17 cellular contexts compared by ENCODE assay signal in genomic region chr7:20474244-20474643, GRCh38.
DNase-seq lines count a peak whose midpoint lies in the region; ATAC-seq lines count a peak whose summit lies in the region.
"Had no signal": no experiment of that assay in that cellular context is flagged by ENCODE, and none has a peak within 500 bp of the region (broad histone marks: within the 10 kb centered on the region; RNA-seq: fewer than 3 reads in every experiment).

No MANE protein-coding gene starts in this region.

- no peak overlapping the region for H3K4me3 ChIP-seq in SJCRH30
- H3K4me3 ChIP-seq: A549, GM23248, K562, PC-9 had no signal

- H3K36me3 ChIP-seq in SJCRH30: no peaks in the 10 kb centered on the region

- no peaks in the 10 kb centered on the region for H3K27me3 ChIP-seq in SJCRH30

- peaks cover 17% of the 10 kb centered on the region for H3K4me1 ChIP-seq in SJCRH30
- H3K4me1 ChIP-seq: A549 had no signal

- H3K9me3 ChIP-seq in SJCRH30 (replicated peaks): no peaks in the 10 kb centered on the region
- H3K9me3 ChIP-seq: A549 had no signal

- DNase-seq in CD1c-positive myeloid dendritic cell (ENCODE audit: extremely low spot score) (peak; percentile 64), HT1080 (ENCODE audit: low read depth) (peak; percentile 40), SJCRH30 (peak; percentile 53 to 76), myocyte (ENCODE audit: low read depth) (peak; percentile 15), NCI-H526 (lab: John Stamatoyannopoulos, UW) (no peak)
- no peak for DNase-seq in activated naive CD4-positive, alpha-beta T cell treated with anti-CD3 and anti-CD28 coated beads, Interleukin-2, amount 50 U/mL, for 16 hours
- DNase-seq: CD8-positive, alpha-beta T cell; GM23248; NCI-H1694 treated with DMSO at 0.1 percent for 48 hours; NCI-H510A; NCI-H82; PC-9; SW 1271 had no signal

- no peak for ATAC-seq in HG03196 (IDR thresholded peaks at IDR 0.05; ENCODE audit: unreplicated experiment)
- no peak for ATAC-seq in GM19463 (IDR thresholded peaks at IDR 0.05; ENCODE audit: unreplicated experiment)
- ATAC-seq: A549; CD8-positive, alpha-beta T cell; K562 had no signal

- 0 out of 2 replicates have a peak overlapping the region, but pooled peaks have one; percentile 8 for H3K27ac ChIP-seq in SJCRH30
- H3K27ac ChIP-seq: A549, GM23248, PC-9 had no signal

Comparison
In these comparisons a context has a peak if more than half of its experiments do, and no peak if none do; other contexts are left out.
1. DNase-seq: peak in CD1c-positive myeloid dendritic cell (single experiment), HT1080 (single experiment), SJCRH30 (2 of 2) and myocyte (single experiment); none in NCI-H526 (0 of 2) and activated naive CD4-positive, alpha-beta T cell treated with anti-CD3 and anti-CD28 coated beads, Interleukin-2, amount 50 U/mL, for 16 hours (single experiment).